Comparison of ENCODE assay signal across 20 cellular contexts in the genomic region with DNA sequence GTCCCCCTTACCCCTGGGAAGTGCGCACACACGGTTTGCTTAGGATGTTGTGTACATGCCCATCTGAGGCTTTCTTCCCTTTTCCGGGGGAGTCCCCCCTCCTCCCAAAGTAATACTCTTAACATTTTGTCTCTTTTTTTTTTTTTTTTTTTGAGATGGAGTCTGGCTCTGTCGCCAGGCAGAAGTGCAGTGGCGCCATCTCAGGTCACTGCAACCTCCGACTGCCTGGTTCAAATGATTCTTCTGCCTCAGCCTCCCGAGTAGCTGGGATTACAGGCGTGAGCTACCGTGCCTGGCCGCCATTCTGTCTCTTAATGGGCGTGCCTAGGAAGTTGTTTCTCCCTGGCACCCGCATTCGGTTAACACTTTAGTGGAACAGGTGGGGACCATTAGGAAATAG. TPM values are rescaled to one million over a fixed set of nuclear protein-coding genes. Genes with fewer than 3 reads are reported as not detected.
DNase-seq lines count a peak whose midpoint lies in the region; ATAC-seq, FAIRE-seq and TF ChIP-seq lines count a peak whose summit lies in the region.
"Had no signal": no experiment of that assay in that cellular context is flagged by ENCODE, and none has a peak within 500 bp of the region (broad histone marks: within the 10 kb centered on the region; RNA-seq: fewer than 3 reads in every experiment).

No MANE protein-coding gene starts in this region.

- no peak overlapping the region for H3K27ac ChIP-seq in RWPE2 (ENCODE audit: poor library complexity, severe bottlenecking)
- H3K27ac ChIP-seq: left lung, RWPE1 had no signal

- ATAC-seq in RWPE2 (ENCODE audit: low read depth) (no peak), left colon (peak; percentile 9), omental fat pad (ENCODE audit: low FRiP score) (no peak)
- ATAC-seq: CD8-positive, alpha-beta T cell; left lung; stimulated activated naive B cell treated with anti-CD40 and anti-IgM and Interleukin-4, amounts not matched to agents 10 μg/mL and 1 μg/mL and 100 μg/mL, for 72 hours had no signal

- DNase-seq in NCI-H1092 treated with DMSO at 0.1 percent for 48 hours (lab: John Stamatoyannopoulos, UW) (peak; percentile 8), NCI-H1092 (lab: John Stamatoyannopoulos, UW) (no peak), RWPE2 (ENCODE audit: low spot score) (no peak), left colon (peak; percentile 37 to 39), urothelium cell line (ENCODE audit: low spot score) (no peak), pons (ENCODE audit: low spot score) (no peak), omental fat pad (ENCODE audit: low spot score) (no peak)
- DNase-seq: ACHN; activated CD4-positive, alpha-beta T cell treated with anti-CD3 and anti-CD28 coated beads, Interleukin-2, amount 10 ng/mL, durations not matched to agents 7 days and 5 days; activated T-cell treated with anti-CD3 and anti-CD28 coated beads, Interleukin-2, amount 50 U/mL, for 24 hours; effector CD4-positive, alpha-beta T cell; left lung; NCI-H1694; NCI-H526; posterior cingulate gyrus; stimulated activated naive B cell treated with anti-CD40 and anti-IgM and Interleukin-4, amounts not matched to agents 10 μg/mL and 1 μg/mL and 100 μg/mL, for 72 hours had no signal

- TF ChIP-seq CTCF in GM12874 (IDR thresholded peaks at IDR 0.05; ENCODE audit: insufficient read depth, low read depth, low read length) (0 out of 2 replicates have a peak, but pooled peaks have one; percentile 2), RWPE2 (IDR thresholded peaks at IDR 0.05; ENCODE audit: poor library complexity, severe bottlenecking) (peak; percentile 24), omental fat pad (IDR thresholded peaks at IDR 0.05) (no peak)

- FAIRE-seq in urothelium cell line (lab: Jason Lieb, UNC): no peak
- FAIRE-seq: G401.6 had no signal

- no peaks in the 10 kb centered on the region for H3K27me3 ChIP-seq in RWPE2 (ENCODE audit: insufficient read depth, poor library complexity, severe bottlenecking)
- H3K27me3 ChIP-seq: left lung had no signal

- peaks cover 4% of the 10 kb centered on the region for H3K4me1 ChIP-seq in RWPE2 (ENCODE audit: insufficient read depth, poor library complexity, severe bottlenecking)

- H3K36me3 ChIP-seq in RWPE2 (ENCODE audit: low read depth): no peaks in the 10 kb centered on the region
- H3K36me3 ChIP-seq: left lung had no signal

- intact Hi-C loops in left colon (cut with DNase I, micrococcal nuclease): no loop called here

- H3K4me3 ChIP-seq in RWPE2 (ENCODE audit: severe bottlenecking): no peak overlapping the region
- H3K4me3 ChIP-seq: left lung had no signal

- no peaks in the 10 kb centered on the region for H3K9me3 ChIP-seq in RWPE2 (ENCODE audit: severe bottlenecking)
- H3K9me3 ChIP-seq: left lung had no signal

RNA-seq across cellular contexts. Expression of a gene that starts 4.5 kb away (rescaled TPM):
- total RNA-seq in left colon (10 to 100 TPM; 64.9 to 77.3 TPM), omental fat pad (10 to 100 TPM; 44.0 to 92.7 (median 86.7) TPM)

RNA-seq across cellular contexts. Expression of a gene that starts 16.4 kb away (rescaled TPM):
- total RNA-seq in left colon (10 to 100 TPM; 11.6 to 22.5 TPM), omental fat pad (10 to 100 TPM; 18.0 to 21.8 (median 18.9) TPM)

RNA-seq across cellular contexts. Expression of a gene that starts 52.1 kb away (rescaled TPM):
- total RNA-seq in left colon (100 to 1,000 TPM; 103 to 105 TPM), omental fat pad (100 to 1,000 TPM; 101 to 233 (median 212) TPM)

Comparison
In these comparisons a context has a peak if more than half of its experiments do, and no peak if none do; other contexts are left out.
1. DNase-seq: peak in NCI-H1092 treated with DMSO at 0.1 percent for 48 hours (single experiment) and left colon (2 of 2); none in NCI-H1092 (single experiment), RWPE2 (single experiment), urothelium cell line (single experiment), pons (single experiment) and omental fat pad (single experiment).
2. CTCF ChIP-seq: peak in GM12874 (single experiment) and RWPE2 (single experiment); none in omental fat pad (0 of 3).